In genomic region chr12:94047781-94048567, GRCh38 we compare ENCODE assay signal across 19 cellular contexts.
DNase-seq lines count a peak whose midpoint lies in the region; ATAC-seq and TF ChIP-seq lines count a peak whose summit lies in the region.
"Had no signal": no experiment of that assay in that cellular context is flagged by ENCODE, and none has a peak within 500 bp of the region (broad histone marks: within the 10 kb centered on the region; RNA-seq: fewer than 3 reads in every experiment).

No MANE protein-coding gene starts in this region.

- POLR2A ChIA-PET in PC-3 (lab: Charles Lee; ENCODE audit: unreplicated experiment), result no interaction called here
- POLR2A ChIA-PET in activated CD4-positive, alpha-beta memory T cell treated with anti-CD3 and anti-CD28 coated beads, Interleukin-2, amount 10 ng/mL, durations not matched to agents 7 days and 5 days (lab: Charles Lee), result no interaction called here

- peaks cover 5% of the 10 kb centered on the region for H3K27me3 Mint-ChIP-seq in GM23338 (ENCODE audit: insufficient read depth, low read depth, poor library complexity)
- H3K27me3 Mint-ChIP-seq in activated CD4-positive, alpha-beta memory T cell treated with anti-CD3 and anti-CD28 coated beads, Interleukin-2, amount 10 ng/mL, durations not matched to agents 7 days and 5 days, result peaks cover 10% of the 10 kb centered on the region

- H3K4me1 ChIP-seq in GM23338 (ENCODE audit: insufficient read depth), result no peaks in the 10 kb centered on the region
- H3K4me1 ChIP-seq in OCI-LY3 (ENCODE audit: low read length), result peaks cover 24% of the 10 kb centered on the region
- H3K4me1 ChIP-seq in heart right ventricle, result peaks cover 4 to 28% (median 13%) of the 10 kb centered on the region in 9 donors
- peaks cover 9 to 15% of the 10 kb centered on the region in 2 donors for H3K4me1 ChIP-seq in gastrocnemius medialis
- no peaks in the 10 kb centered on the region for H3K4me1 ChIP-seq in PC-3 (ENCODE audit: insufficient read depth, low read length)
- H3K4me1 ChIP-seq in esophagus squamous epithelium, result peaks cover 0 to 28% (median 10%) of the 10 kb centered on the region in 3 donors
- H3K4me1 ChIP-seq: adrenal gland, left lung had no signal

- intact Hi-C loops in heart right ventricle (cut with DNase I) (loop anchor here in 1 of 10 donors (2.0 kb wide), 1 partner anchor 27 kb away; no protein-coding TSS in a partner anchor), gastrocnemius medialis (cut with DNase I; ENCODE audit: low total_unique reads) (loop anchor here (5.0 kb wide), 2 partner anchors 54 to 56 kb away; no protein-coding TSS in a partner anchor), PC-3 (cut with micrococcal nuclease) (no loop called here), esophagus squamous epithelium (cut with DNase I) (no loop called here)

- H3K9me2 ChIP-seq in GM23338 (ENCODE audit: insufficient read depth) (peaks cover 8% of the 10 kb centered on the region; the same call in 1 of the 2 replicates), PC-3 (replicated peaks; ENCODE audit: low read length) (no peaks in the 10 kb centered on the region)

- H3K4me2 ChIP-seq in GM23338 (no peak overlapping the region), OCI-LY3 (ENCODE audit: low read length) (peak overlapping the region; percentile 60), PC-3 (ENCODE audit: low read length) (no peak overlapping the region)

- H4K20me1 ChIP-seq in GM23338 (replicated peaks; ENCODE audit: insufficient read depth) (no peaks in the 10 kb centered on the region), OCI-LY3 (ENCODE audit: insufficient read depth, low read length) (no peaks in the 10 kb centered on the region), PC-3 (ENCODE audit: low read length) (no peaks in the 10 kb centered on the region)

- H3K9ac ChIP-seq in OCI-LY3 (ENCODE audit: low read length), result no peak overlapping the region
- no peak overlapping the region for H3K9ac ChIP-seq in PC-3 (ENCODE audit: low read length)

- in situ Hi-C loops in gastrocnemius medialis (cut with MboI; ENCODE audit: low sequenced_read_pairs in 4 of 4), result no loop called here

- CTCF ChIA-PET in PC-3 (lab: Charles Lee), result no interaction called here
- CTCF ChIA-PET in activated CD4-positive, alpha-beta memory T cell treated with anti-CD3 and anti-CD28 coated beads, Interleukin-2, amount 10 ng/mL, durations not matched to agents 7 days and 5 days (lab: Charles Lee), result no interaction called here

- peaks cover 5% of the 10 kb centered on the region for H3K4me1 Mint-ChIP-seq in GM23338
- no peaks in the 10 kb centered on the region for H3K4me1 Mint-ChIP-seq in activated CD4-positive, alpha-beta memory T cell treated with anti-CD3 and anti-CD28 coated beads, Interleukin-2, amount 10 ng/mL, durations not matched to agents 7 days and 5 days
- H3K4me1 Mint-ChIP-seq: B cell had no signal

- DNase-seq in GM23338 (ENCODE audit: low spot score) (no peak), heart right ventricle (peak in 1 of 2 donors; percentile 11), gastrocnemius medialis (peak in 1 of 2 donors; percentile 34), PC-3 (no peak), esophagus squamous epithelium (lab: John Stamatoyannopoulos, UW) (no peak)
- no peak for DNase-seq in activated CD4-positive, alpha-beta memory T cell treated with anti-CD3 and anti-CD28 coated beads, Interleukin-2, amount 10 ng/mL, durations not matched to agents 7 days and 5 days
- DNase-seq: adrenal gland, H9, left lung, NCI-H1417 treated with DMSO at 0.1 percent for 48 hours, SJCRH30, small intestine, tibial artery had no signal

- no peaks in the 10 kb centered on the region for H3K9me3 ChIP-seq in OCI-LY3 (ENCODE audit: insufficient read depth, low read length)
- peaks cover 0 to 4% (median 0%) of the 10 kb centered on the region in 11 donors for H3K9me3 ChIP-seq in heart right ventricle
- H3K9me3 ChIP-seq in gastrocnemius medialis, result no peaks in the 10 kb centered on the region
- no peaks in the 10 kb centered on the region for H3K9me3 ChIP-seq in PC-3 (ENCODE audit: low read length)
- no peaks in the 10 kb centered on the region for H3K9me3 ChIP-seq in esophagus squamous epithelium
- H3K9me3 ChIP-seq: adrenal gland, left lung, SJCRH30, tibial artery had no signal

- H3K27me3 ChIP-seq in GM23338 (ENCODE audit: insufficient read depth), result no peaks in the 10 kb centered on the region
- H3K27me3 ChIP-seq in OCI-LY3 (ENCODE audit: low read depth, low read length), result no peaks in the 10 kb centered on the region; the same call in 1 of the 2 replicates
- H3K27me3 ChIP-seq in heart right ventricle, result no peaks in the 10 kb centered on the region
- no peaks in the 10 kb centered on the region for H3K27me3 ChIP-seq in gastrocnemius medialis
- no peaks in the 10 kb centered on the region for H3K27me3 ChIP-seq in PC-3 (ENCODE audit: low read length)
- H3K27me3 ChIP-seq in esophagus squamous epithelium, result no peaks in the 10 kb centered on the region
- H3K27me3 ChIP-seq: adrenal gland, left lung, SJCRH30, tibial artery had no signal

- no peak for ATAC-seq in GM23338
- peak; percentile 68 to 94 (median 86) for ATAC-seq in heart right ventricle
- ATAC-seq in gastrocnemius medialis, result peak; percentile 92
- ATAC-seq in PC-3, result no peak
- ATAC-seq in HG02852 (IDR thresholded peaks at IDR 0.05; ENCODE audit: unreplicated experiment), result no peak
- ATAC-seq: activated CD4-positive, CD25-positive, alpha-beta regulatory T cell treated with anti-CD3 and anti-CD28 coated beads, Interleukin-2, amount 50 U/mL, for 24 hours; left lung had no signal

- no peak overlapping the region for H3K4me3 Mint-ChIP-seq in GM23338
- H3K4me3 Mint-ChIP-seq in activated CD4-positive, alpha-beta memory T cell treated with anti-CD3 and anti-CD28 coated beads, Interleukin-2, amount 10 ng/mL, durations not matched to agents 7 days and 5 days, result no peak overlapping the region
- H3K4me3 Mint-ChIP-seq: B cell; H9; T-helper 2 cell treated with Interferon-gamma antibody and Interleukin-4, amounts not matched to agents 5 μg/mL and 100 μg/mL, for 36 hours had no signal

- TF ChIP-seq CTCF in GM23338 (conservative IDR thresholded peaks at IDR 0.05; ENCODE audit: low read depth in 2 of 2), result no peak
- no peak for TF ChIP-seq CTCF in OCI-LY3 (IDR thresholded peaks at IDR 0.05; ENCODE audit: low read depth, low read length)
- no peak for TF ChIP-seq CTCF in heart right ventricle (IDR thresholded peaks at IDR 0.05)
- no peak for TF ChIP-seq CTCF in gastrocnemius medialis (IDR thresholded peaks at IDR 0.05 in 4 of 5, conservative IDR thresholded peaks at IDR 0.05 in 1 of 5)
- TF ChIP-seq CTCF in PC-3 (conservative IDR thresholded peaks at IDR 0.05; ENCODE audit: low read depth, low read length), result no peak
- TF ChIP-seq CTCF in esophagus squamous epithelium (IDR thresholded peaks at IDR 0.05), result no peak

- H2AFZ ChIP-seq in GM23338 (peak overlapping the region; percentile 80; the same call in 1 of the 2 replicates), OCI-LY3 (ENCODE audit: low read depth, low read length) (no peak overlapping the region), PC-3 (ENCODE audit: low read length) (no peak overlapping the region)

- no peaks in the 10 kb centered on the region for H3K36me3 ChIP-seq in GM23338 (ENCODE audit: insufficient read depth)
- H3K36me3 ChIP-seq in OCI-LY3 (replicated peaks; ENCODE audit: low read depth, low read length), result no peaks in the 10 kb centered on the region
- no peaks in the 10 kb centered on the region for H3K36me3 ChIP-seq in heart right ventricle
- H3K36me3 ChIP-seq in gastrocnemius medialis, result no peaks in the 10 kb centered on the region
- H3K36me3 ChIP-seq in PC-3 (ENCODE audit: low read depth, low read length), result no peaks in the 10 kb centered on the region
- no peaks in the 10 kb centered on the region for H3K36me3 ChIP-seq in esophagus squamous epithelium
- H3K36me3 ChIP-seq: adrenal gland, left lung, SJCRH30, tibial artery had no signal

- TF ChIP-seq POLR2A in gastrocnemius medialis (IDR thresholded peaks at IDR 0.05), result no peak
- no peak for TF ChIP-seq POLR2A in esophagus squamous epithelium (IDR thresholded peaks at IDR 0.05)

- H3K9me3 Mint-ChIP-seq in GM23338, result peaks cover 7% of the 10 kb centered on the region; the same call in 2 of the 3 replicates
- H3K9me3 Mint-ChIP-seq in activated CD4-positive, alpha-beta memory T cell treated with anti-CD3 and anti-CD28 coated beads, Interleukin-2, amount 10 ng/mL, durations not matched to agents 7 days and 5 days, result peaks cover 5% of the 10 kb centered on the region

- H3K4me3 ChIP-seq in GM23338 (no peak overlapping the region), OCI-LY3 (ENCODE audit: low read length) (peak overlapping the region; percentile 37), heart right ventricle (no peak overlapping the region), gastrocnemius medialis (peak overlapping the region in 3 of 4 donors; percentile 10 to 42 (median 26)), PC-3 (ENCODE audit: low read length) (no peak overlapping the region), esophagus squamous epithelium (no peak overlapping the region)
- H3K4me3 ChIP-seq: adrenal gland, left lung, SJCRH30, tibial artery had no signal

- H3K36me3 Mint-ChIP-seq in GM23338 (ENCODE audit: low read depth), result peaks cover 3% of the 10 kb centered on the region; the same call in 1 of the 3 replicates
- no peaks in the 10 kb centered on the region for H3K36me3 Mint-ChIP-seq in activated CD4-positive, alpha-beta memory T cell treated with anti-CD3 and anti-CD28 coated beads, Interleukin-2, amount 10 ng/mL, durations not matched to agents 7 days and 5 days (ENCODE audit: low read depth)

- BruUV-seq in PC-3 (replicated peaks; lab: Mats Ljungman, UMichigan), result no TSS peak

- no peaks in the 10 kb centered on the region for H3F3A ChIP-seq in GM23338 (replicated peaks; ENCODE audit: low read depth)
- H3F3A ChIP-seq in PC-3 (ENCODE audit: low read length, unreplicated experiment), result no peaks in the 10 kb centered on the region

- H3K79me2 ChIP-seq in GM23338 (replicated peaks; ENCODE audit: insufficient read depth), result no peaks in the 10 kb centered on the region
- no peaks in the 10 kb centered on the region for H3K79me2 ChIP-seq in OCI-LY3 (ENCODE audit: low read length)
- no peaks in the 10 kb centered on the region for H3K79me2 ChIP-seq in PC-3 (ENCODE audit: low read length)

- WGBS in heart right ventricle, 2 donors, result 37 to 54% methylated on average over 7 of the region's 7 CpGs
- 36 to 37% methylated on average over 7 of the region's 7 CpGs for WGBS in esophagus squamous epithelium, 2 donors

- no peak overlapping the region for H3K27ac ChIP-seq in GM23338 (ENCODE audit: low read depth)
- peak overlapping the region; percentile 9; the same call in 1 of the 2 replicates for H3K27ac ChIP-seq in OCI-LY3 (ENCODE audit: low read length)
- H3K27ac ChIP-seq in heart right ventricle, result peak overlapping the region in 9 of 10 donors; percentile 11 to 86 (median 74)
- H3K27ac ChIP-seq in gastrocnemius medialis, result peak overlapping the region; percentile 57 to 79 (median 69)
- H3K27ac ChIP-seq in PC-3 (ENCODE audit: low read length), result no peak overlapping the region
- peak overlapping the region in 2 of 4 donors; percentile 33 to 34 for H3K27ac ChIP-seq in esophagus squamous epithelium
- H3K27ac ChIP-seq: adrenal gland, left lung, SJCRH30, tibial artery had no signal

- H3K27ac Mint-ChIP-seq in GM23338, result no peak overlapping the region
- H3K27ac Mint-ChIP-seq in activated CD4-positive, alpha-beta memory T cell treated with anti-CD3 and anti-CD28 coated beads, Interleukin-2, amount 10 ng/mL, durations not matched to agents 7 days and 5 days, result no peak overlapping the region
- H3K27ac Mint-ChIP-seq: activated T-helper 2 cell treated with anti-CD3 and anti-CD28 coated beads, Interferon-gamma antibody, Interleukin-2, Interleukin-4, amounts not matched to agents 10 μg/mL and 5 μg/mL and 100 μg/mL, durations not matched to agents 14 hours and 24 hours and 36 hours; B cell; H9; T-helper 2 cell treated with Interferon-gamma antibody and Interleukin-4, amounts not matched to agents 5 μg/mL and 100 μg/mL, for 36 hours had no signal

Comparison
In these comparisons a context has a peak if more than half of its experiments do, and no peak if none do; other contexts are left out.
1. ATAC-seq: peak in heart right ventricle (8 of 8) and gastrocnemius medialis (2 of 2); none in GM23338 (single experiment), PC-3 (single experiment) and HG02852 (single experiment).
2. H3K27ac ChIP-seq: peak in OCI-LY3 (single experiment), heart right ventricle (9 of 10) and gastrocnemius medialis (4 of 4); none in GM23338 (single experiment) and PC-3 (single experiment).
3. H3K4me3 ChIP-seq: peak in OCI-LY3 (single experiment) and gastrocnemius medialis (3 of 4); none in GM23338 (single experiment), heart right ventricle (0 of 10), PC-3 (single experiment) and esophagus squamous epithelium (0 of 4).